In genomic region chr1:22780696-22781095, GRCh38 we compare ENCODE assay signal across 10 cellular contexts.
DNase-seq lines count a peak whose midpoint lies in the region; ATAC-seq and TF ChIP-seq lines count a peak whose summit lies in the region.
"Had no signal": no experiment of that assay in that cellular context is flagged by ENCODE, and none has a peak within 500 bp of the region (broad histone marks: within the 10 kb centered on the region; RNA-seq: fewer than 3 reads in every experiment).

No MANE protein-coding gene starts in this region.

- ATAC-seq in WTC11 (peak; percentile 99), GM19035 (IDR thresholded peaks at IDR 0.05; ENCODE audit: unreplicated experiment) (no peak), gastroesophageal sphincter (no peak)

- H3K4me1 ChIP-seq in HEK293 (ENCODE audit: control insufficient read depth, insufficient read depth, low read length) (no peaks in the 10 kb centered on the region; the same call in 1 of the 2 replicates), gastroesophageal sphincter (peaks cover 0 to 19% (median 8%) of the 10 kb centered on the region in 3 donors), prostate gland (replicated peaks) (peaks cover 2% of the 10 kb centered on the region)

- H3K27ac Mint-ChIP-seq in WTC11: peak overlapping the region; percentile 84

- H3K36me3 Mint-ChIP-seq in WTC11: no peaks in the 10 kb centered on the region

- TF ChIP-seq CTCF in HEK293 (tag by site-specific recombination; IDR thresholded peaks at IDR 0.05) (no peak), WTC11 (IDR thresholded peaks at IDR 0.05) (no peak), gastroesophageal sphincter (IDR thresholded peaks at IDR 0.05) (no peak), prostate gland (IDR thresholded peaks at IDR 0.05) (no peak)

- POLR2A ChIA-PET in HEK293 (lab: Yijun Ruan, JAX): interaction anchor here (0.5 kb wide), 1 partner anchor 772 kb away, joined by 6 read pairs; no protein-coding TSS in a partner anchor
- POLR2A ChIA-PET in WTC11 (lab: Charles Lee): no interaction called here

- no peak for TF ChIP-seq EP300 in gastroesophageal sphincter (IDR thresholded peaks at IDR 0.05)

- no peak overlapping the region for H3K4me3 ChIP-seq in HEK293 (ENCODE audit: low read depth, low read length)
- no peak overlapping the region for H3K4me3 ChIP-seq in gastroesophageal sphincter
- no peak overlapping the region for H3K4me3 ChIP-seq in prostate gland

- CTCF ChIA-PET in HEK293 (lab: Yijun Ruan, JAX) (no interaction called here), WTC11 (lab: Charles Lee) (no interaction called here)

- intact Hi-C loops in prostate gland (cut with DNase I): no loop called here

- no peaks in the 10 kb centered on the region for H3K9me3 Mint-ChIP-seq in WTC11

- peak; percentile 62 for DNase-seq in Daoy (ENCODE audit: low read depth)
- peak; percentile 84 for DNase-seq in WTC11 (ENCODE audit: low spot score)
- DNase-seq in left kidney (ENCODE audit: low read depth, low spot score): peak; percentile 60
- no peak for DNase-seq in GDM1 (lab: John Stamatoyannopoulos, UW)
- DNase-seq in prostate gland (ENCODE audit: low spot score): no peak
- DNase-seq: foreskin melanocyte had no signal

- TF ChIP-seq POLR2A in gastroesophageal sphincter (IDR thresholded peaks at IDR 0.05) (no peak), prostate gland (IDR thresholded peaks at IDR 0.05) (no peak)

- H3K27me3 ChIP-seq in gastroesophageal sphincter (peaks cover 20% of the 10 kb centered on the region), prostate gland (replicated peaks; ENCODE audit: insufficient read depth) (no peaks in the 10 kb centered on the region)

- H3K4me1 Mint-ChIP-seq in WTC11: peaks cover 22% of the 10 kb centered on the region

- H3K36me3 ChIP-seq in HEK293 (ENCODE audit: control insufficient read depth in 2 of 2, insufficient read depth in 1 of 2, low read length in 2 of 2): peaks cover 0 to 13% of the 10 kb centered on the region in 2 experiments; a peak in 1 of 3 replicates
- H3K36me3 ChIP-seq in gastroesophageal sphincter: no peaks in the 10 kb centered on the region
- H3K36me3 ChIP-seq in prostate gland: no peaks in the 10 kb centered on the region

- H3K27ac ChIP-seq in HEK293 (ENCODE audit: extremely low read depth, low read depth, low read length) (no peak overlapping the region), gastroesophageal sphincter (no peak overlapping the region), prostate gland (no peak overlapping the region)
- H3K27ac ChIP-seq: VCaP had no signal

- WGBS in gastroesophageal sphincter (ENCODE audit: low coverage in 1 of 2), 2 donors: 73% methylated on average over 8 of the region's 14 CpGs; no CpG with 5 or more reads in 1 of the 2 donors
- 89% methylated on average over 14 of the region's 14 CpGs for WGBS in prostate gland

- H3K4me3 Mint-ChIP-seq in WTC11: no peak overlapping the region

- no peaks in the 10 kb centered on the region for H3K27me3 Mint-ChIP-seq in WTC11 (ENCODE audit: low read depth)

- H3K9me3 ChIP-seq in HEK293 (ENCODE audit: control insufficient read depth, insufficient read depth, low read depth, low read length): no peaks in the 10 kb centered on the region
- no peaks in the 10 kb centered on the region for H3K9me3 ChIP-seq in gastroesophageal sphincter
- no peaks in the 10 kb centered on the region for H3K9me3 ChIP-seq in prostate gland

TF ChIP-seq in HEK293, 187 proteins besides CTCF, POLR2A, EP300 and RAD21 (continues in another document):
- TF ChIP-seq ZNF76 (tag by site-specific recombination; IDR thresholded peaks at IDR 0.05; ENCODE audit: borderline replicate concordance, low read depth): no peak
- TF ChIP-seq ZNF518A (tag by site-specific recombination; conservative IDR thresholded peaks at IDR 0.05; ENCODE audit: low read depth): no peak
- peak; percentile 53 for TF ChIP-seq SP2 (tag by site-specific recombination; IDR thresholded peaks at IDR 0.05)

TF ChIP-seq in WTC11, 78 proteins besides CTCF, POLR2A, EP300 and RAD21:
- no peak for TF ChIP-seq ZNF138 (CRISPR knock-in tag; conservative IDR thresholded peaks at IDR 0.05)
- TF ChIP-seq ZNF121 (CRISPR knock-in tag; IDR thresholded peaks at IDR 0.05): peak; percentile 47; the same call in 1 of the 2 replicates

Comparison
In these comparisons a context has a peak if more than half of its experiments do, and no peak if none do; other contexts are left out.
1. DNase-seq: peak in Daoy (single experiment), WTC11 (single experiment) and left kidney (single experiment); none in GDM1 (single experiment) and prostate gland (single experiment).